Comparison of ENCODE assay signal across 34 cellular contexts in the genomic region with DNA sequence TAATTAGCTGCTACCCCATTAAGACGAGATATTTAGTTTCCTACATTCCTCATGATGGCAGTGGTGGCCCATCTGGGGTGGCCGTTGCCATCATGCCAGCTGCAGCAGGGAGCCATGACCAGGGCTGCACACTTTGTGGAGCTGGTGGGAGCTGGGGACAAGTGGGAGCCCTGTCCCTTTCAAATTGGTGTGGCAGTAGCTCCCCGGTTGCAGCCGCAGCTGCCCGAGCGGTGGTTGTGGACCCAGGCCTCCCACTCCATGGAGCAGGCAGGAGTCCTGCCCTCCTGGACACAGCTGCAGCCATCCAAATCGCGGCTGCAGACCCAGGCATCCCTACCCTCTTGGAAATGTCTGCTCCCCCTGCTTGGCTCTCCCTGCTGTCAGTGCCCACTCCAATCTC. TPM values are rescaled to one million over a fixed set of nuclear protein-coding genes. Genes with fewer than 3 reads are reported as not detected.
"Had no signal": no experiment of that assay in that cellular context is flagged by ENCODE, and none has a peak within 500 bp of the region (broad histone marks: within the 10 kb centered on the region; RNA-seq: fewer than 3 reads in every experiment).

No MANE protein-coding gene starts in this region.

- H3K4me3 Mint-ChIP-seq: activated B cell treated with CpG ODN at 0.5 μM for 24 hours; activated CD4-positive, alpha-beta memory T cell treated with anti-CD3 and anti-CD28 coated beads, Interleukin-2, amount 10 ng/mL, durations not matched to agents 7 days and 5 days; activated CD4-positive, alpha-beta T cell treated with anti-CD3 and anti-CD28 coated beads, Interleukin-2, amount 10 ng/mL, durations not matched to agents 7 days and 5 days; activated CD8-positive, alpha-beta memory T cell treated with anti-CD3 and anti-CD28 coated beads, Interleukin-2, amount 10 ng/mL, durations not matched to agents 7 days and 5 days; activated CD8-positive, alpha-beta T cell treated with anti-CD3 and anti-CD28 coated beads, Interleukin-2, amount 10 ng/mL, durations not matched to agents 7 days and 5 days; activated naive CD4-positive, alpha-beta T cell treated with anti-CD3 and anti-CD28 coated beads, Interleukin-2, amount 10 ng/mL, durations not matched to agents 7 days and 5 days; activated naive CD4-positive, alpha-beta T cell treated with anti-CD3 and anti-CD28 coated beads, Interleukin-2, amount 50 U/mL, for 24 hours; activated naive CD8-positive, alpha-beta T cell; activated naive CD8-positive, alpha-beta T cell treated with anti-CD3 and anti-CD28 coated beads, Interleukin-2, amount 10 ng/mL, durations not matched to agents 7 days and 5 days; activated naive CD8-positive, alpha-beta T cell treated with anti-CD3 and anti-CD28 coated beads, Interleukin-2, amount 50 U/mL, for 24 hours; activated T-cell treated with anti-CD3 and anti-CD28 coated beads, Interleukin-2, amount 50 U/mL, for 24 hours; brain; central memory CD8-positive, alpha-beta T cell; T-helper 2 cell treated with Interferon-gamma antibody and Interleukin-4, amounts not matched to agents 5 μg/mL and 100 μg/mL, for 36 hours had no signal

- H3K9me3 Mint-ChIP-seq: activated B cell treated with CpG ODN at 0.5 μM for 24 hours; activated CD4-positive, alpha-beta memory T cell treated with anti-CD3 and anti-CD28 coated beads, Interleukin-2, amount 10 ng/mL, durations not matched to agents 7 days and 5 days; activated CD4-positive, alpha-beta T cell treated with anti-CD3 and anti-CD28 coated beads, Interleukin-2, amount 10 ng/mL, durations not matched to agents 7 days and 5 days; activated naive CD4-positive, alpha-beta T cell treated with anti-CD3 and anti-CD28 coated beads, Interleukin-2, amount 10 ng/mL, durations not matched to agents 7 days and 5 days; activated naive CD4-positive, alpha-beta T cell treated with anti-CD3 and anti-CD28 coated beads, Interleukin-2, amount 50 U/mL, for 24 hours; activated naive CD8-positive, alpha-beta T cell treated with anti-CD3 and anti-CD28 coated beads, Interleukin-2, amount 10 ng/mL, durations not matched to agents 7 days and 5 days; activated naive CD8-positive, alpha-beta T cell treated with anti-CD3 and anti-CD28 coated beads, Interleukin-2, amount 50 U/mL, for 24 hours; activated T-cell treated with anti-CD3 and anti-CD28 coated beads, Interleukin-2, amount 50 U/mL, for 24 hours; activated T-helper 2 cell treated with anti-CD3 and anti-CD28 coated beads, Interferon-gamma antibody, Interleukin-2, Interleukin-4, amounts not matched to agents 10 μg/mL and 5 μg/mL and 100 μg/mL, durations not matched to agents 14 hours and 24 hours and 36 hours; central memory CD8-positive, alpha-beta T cell; T-helper 2 cell treated with Interferon-gamma antibody and Interleukin-4, amounts not matched to agents 5 μg/mL and 100 μg/mL, for 36 hours had no signal

- H3K36me3 ChIP-seq: ascending aorta, cardiac muscle cell, colonic mucosa had no signal

- H3K36me3 Mint-ChIP-seq: activated CD8-positive, alpha-beta memory T cell treated with anti-CD3 and anti-CD28 coated beads, Interleukin-2, amount 10 ng/mL, durations not matched to agents 7 days and 5 days; activated naive CD4-positive, alpha-beta T cell treated with anti-CD3 and anti-CD28 coated beads, Interleukin-2, amount 10 ng/mL, durations not matched to agents 7 days and 5 days; activated naive CD4-positive, alpha-beta T cell treated with anti-CD3 and anti-CD28 coated beads, Interleukin-2, amount 50 U/mL, for 24 hours; activated naive CD8-positive, alpha-beta T cell; activated naive CD8-positive, alpha-beta T cell treated with anti-CD3 and anti-CD28 coated beads, Interleukin-2, amount 10 ng/mL, durations not matched to agents 7 days and 5 days; brain had no signal

- H3K9me3 ChIP-seq: ascending aorta, colonic mucosa had no signal

- ATAC-seq: activated CD8-positive, alpha-beta memory T cell treated with anti-CD3 and anti-CD28 coated beads, Interleukin-2, amount 10 ng/mL, durations not matched to agents 7 days and 5 days; activated CD8-positive, alpha-beta T cell treated with anti-CD3 and anti-CD28 coated beads, Interleukin-2, amount 10 ng/mL, durations not matched to agents 7 days and 5 days; activated naive CD8-positive, alpha-beta T cell treated with anti-CD3 and anti-CD28 coated beads, Interleukin-2, amount 50 U/mL, for 24 hours had no signal

- H3K4me1 Mint-ChIP-seq: activated B cell treated with CpG ODN at 0.5 μM for 24 hours; activated CD4-positive, alpha-beta memory T cell treated with anti-CD3 and anti-CD28 coated beads, Interleukin-2, amount 10 ng/mL, durations not matched to agents 7 days and 5 days; activated CD4-positive, alpha-beta T cell treated with anti-CD3 and anti-CD28 coated beads, Interleukin-2, amount 10 ng/mL, durations not matched to agents 7 days and 5 days; activated CD8-positive, alpha-beta memory T cell treated with anti-CD3 and anti-CD28 coated beads, Interleukin-2, amount 10 ng/mL, durations not matched to agents 7 days and 5 days; activated naive CD4-positive, alpha-beta T cell treated with anti-CD3 and anti-CD28 coated beads, Interleukin-2, amount 10 ng/mL, durations not matched to agents 7 days and 5 days; activated naive CD4-positive, alpha-beta T cell treated with anti-CD3 and anti-CD28 coated beads, Interleukin-2, amount 50 U/mL, for 24 hours; activated naive CD8-positive, alpha-beta T cell treated with anti-CD3 and anti-CD28 coated beads, Interleukin-2, amount 10 ng/mL, durations not matched to agents 7 days and 5 days; activated naive CD8-positive, alpha-beta T cell treated with anti-CD3 and anti-CD28 coated beads, Interleukin-2, amount 50 U/mL, for 24 hours; brain had no signal

- H3K27ac Mint-ChIP-seq: activated B cell treated with CpG ODN at 0.5 μM for 24 hours; activated CD4-positive, alpha-beta memory T cell treated with anti-CD3 and anti-CD28 coated beads, Interleukin-2, amount 10 ng/mL, durations not matched to agents 7 days and 5 days; activated CD4-positive, alpha-beta T cell treated with anti-CD3 and anti-CD28 coated beads, Interleukin-2, amount 10 ng/mL, durations not matched to agents 7 days and 5 days; activated CD8-positive, alpha-beta memory T cell treated with anti-CD3 and anti-CD28 coated beads, Interleukin-2, amount 10 ng/mL, durations not matched to agents 7 days and 5 days; activated CD8-positive, alpha-beta T cell treated with anti-CD3 and anti-CD28 coated beads, Interleukin-2, amount 10 ng/mL, durations not matched to agents 7 days and 5 days; activated naive CD4-positive, alpha-beta T cell treated with anti-CD3 and anti-CD28 coated beads, Interleukin-2, amount 10 ng/mL, durations not matched to agents 7 days and 5 days; activated naive CD4-positive, alpha-beta T cell treated with anti-CD3 and anti-CD28 coated beads, Interleukin-2, amount 50 U/mL, for 24 hours; activated naive CD8-positive, alpha-beta T cell; activated naive CD8-positive, alpha-beta T cell treated with anti-CD3 and anti-CD28 coated beads, Interleukin-2, amount 10 ng/mL, durations not matched to agents 7 days and 5 days; activated naive CD8-positive, alpha-beta T cell treated with anti-CD3 and anti-CD28 coated beads, Interleukin-2, amount 50 U/mL, for 24 hours; activated T-cell treated with anti-CD3 and anti-CD28 coated beads, Interleukin-2, amount 50 U/mL, for 24 hours; activated T-helper 2 cell treated with anti-CD3 and anti-CD28 coated beads, Interferon-gamma antibody, Interleukin-2, Interleukin-4, amounts not matched to agents 10 μg/mL and 5 μg/mL and 100 μg/mL, durations not matched to agents 14 hours and 24 hours and 36 hours; brain; T-helper 2 cell treated with Interferon-gamma antibody and Interleukin-4, amounts not matched to agents 5 μg/mL and 100 μg/mL, for 36 hours had no signal

- H3K27me3 ChIP-seq: ascending aorta, cardiac muscle cell, colonic mucosa had no signal

- H3K4me1 ChIP-seq: ascending aorta, colonic mucosa had no signal

- H3K27ac ChIP-seq: ascending aorta, cardiac muscle cell, colonic mucosa, VCaP had no signal

- H3K4me3 ChIP-seq: ascending aorta, cardiac muscle cell, colonic mucosa had no signal

- H3K27me3 Mint-ChIP-seq: activated B cell treated with CpG ODN at 0.5 μM for 24 hours; activated CD4-positive, alpha-beta memory T cell treated with anti-CD3 and anti-CD28 coated beads, Interleukin-2, amount 10 ng/mL, durations not matched to agents 7 days and 5 days; activated CD8-positive, alpha-beta memory T cell treated with anti-CD3 and anti-CD28 coated beads, Interleukin-2, amount 10 ng/mL, durations not matched to agents 7 days and 5 days; activated naive CD4-positive, alpha-beta T cell treated with anti-CD3 and anti-CD28 coated beads, Interleukin-2, amount 10 ng/mL, durations not matched to agents 7 days and 5 days; activated naive CD8-positive, alpha-beta T cell; activated naive CD8-positive, alpha-beta T cell treated with anti-CD3 and anti-CD28 coated beads, Interleukin-2, amount 10 ng/mL, durations not matched to agents 7 days and 5 days; brain; central memory CD8-positive, alpha-beta T cell had no signal

- DNase-seq: activated B cell treated with CpG ODN at 0.5 μM for 24 hours; activated CD4-positive, alpha-beta memory T cell treated with anti-CD3 and anti-CD28 coated beads, Interleukin-2, amount 10 ng/mL, durations not matched to agents 7 days and 5 days; activated CD4-positive, alpha-beta T cell treated with anti-CD3 and anti-CD28 coated beads for 4 hours; activated CD4-positive, alpha-beta T cell treated with anti-CD3 and anti-CD28 coated beads, Interleukin-2, amount 10 ng/mL, durations not matched to agents 7 days and 5 days; activated CD4-positive, alpha-beta T cell treated with anti-CD3 and anti-CD28 coated beads, Interleukin-2, amount 50 U/mL, for 48 hours; activated CD4-positive, CD25-positive, alpha-beta regulatory T cell treated with anti-CD3 and anti-CD28 coated beads, Interleukin-2, amount 50 U/mL, for 72 hours; activated CD8-positive, alpha-beta memory T cell treated with anti-CD3 and anti-CD28 coated beads for 24 hours; activated CD8-positive, alpha-beta memory T cell treated with anti-CD3 and anti-CD28 coated beads, Interleukin-2, amount 10 ng/mL, durations not matched to agents 7 days and 5 days; activated CD8-positive, alpha-beta memory T cell treated with anti-CD3 and anti-CD28 coated beads, Interleukin-2, amount 50 U/mL, for 48 hours; activated CD8-positive, alpha-beta T cell treated with anti-CD3 and anti-CD28 coated beads, Interleukin-2, amount 10 ng/mL, durations not matched to agents 7 days and 5 days; activated effector memory CD4-positive, alpha-beta T cell treated with Interleukin-2 at 50 U/mL for 16 hours; activated gamma-delta T cell; activated naive CD4-positive, alpha-beta T cell treated with anti-CD3 and anti-CD28 coated beads, Interleukin-2, amount 10 ng/mL, durations not matched to agents 7 days and 5 days; activated naive CD4-positive, alpha-beta T cell treated with Interleukin-2 at 50 U/mL for 16 hours; activated naive CD8-positive, alpha-beta T cell treated with anti-CD3 and anti-CD28 coated beads, Interleukin-2, amount 10 ng/mL, durations not matched to agents 7 days and 5 days; activated naive CD8-positive, alpha-beta T cell treated with anti-CD3 and anti-CD28 coated beads, Interleukin-2, amount 50 U/mL, for 24 hours; activated T-cell treated with anti-CD3 and anti-CD28 coated beads, Interleukin-2, amount 50 U/mL, for 24 hours; activated T-cell treated with anti-CD3 and anti-CD28 coated beads, Interleukin-2, amount 50 U/mL, for 48 hours; amygdala; anterior cingulate cortex; caudate nucleus; cerebellar nuclear complex; colonic mucosa; T-helper 2 cell; T-helper 9 cell had no signal

RNA-seq across cellular contexts. Expression of a gene that starts 9.3 kb away (rescaled TPM):
- total RNA-seq: activated B cell treated with CpG ODN at 0.5 μM for 24 hours; activated CD4-positive, alpha-beta memory T cell treated with anti-CD3 and anti-CD28 coated beads, Interleukin-2, amount 10 ng/mL, durations not matched to agents 7 days and 5 days; activated CD4-positive, alpha-beta T cell treated with anti-CD3 and anti-CD28 coated beads, Interleukin-2, amount 10 ng/mL, durations not matched to agents 7 days and 5 days; activated CD8-positive, alpha-beta memory T cell treated with anti-CD3 and anti-CD28 coated beads, Interleukin-2, amount 10 ng/mL, durations not matched to agents 7 days and 5 days; activated CD8-positive, alpha-beta T cell treated with anti-CD3 and anti-CD28 coated beads, Interleukin-2, amount 10 ng/mL, durations not matched to agents 7 days and 5 days; activated naive CD8-positive, alpha-beta T cell treated with anti-CD3 and anti-CD28 coated beads, Interleukin-2, amount 10 ng/mL, durations not matched to agents 7 days and 5 days; activated T-helper 2 cell treated with anti-CD3 and anti-CD28 coated beads, Interferon-gamma antibody, Interleukin-2, Interleukin-4, amounts not matched to agents 10 μg/mL and 5 μg/mL and 100 μg/mL, durations not matched to agents 14 hours and 24 hours and 36 hours; ascending aorta had no signal
